In genomic region chr9:36398745-36399144, GRCh38 we compare ENCODE assay signal across 10 cellular contexts. TPM values are rescaled to one million over a fixed set of nuclear protein-coding genes. Genes with fewer than 3 reads are reported as not detected.
DNase-seq lines count a peak whose midpoint lies in the region; ATAC-seq and TF ChIP-seq lines count a peak whose summit lies in the region.
"Had no signal": no experiment of that assay in that cellular context is flagged by ENCODE, and none has a peak within 500 bp of the region (broad histone marks: within the 10 kb centered on the region; RNA-seq: fewer than 3 reads in every experiment).

No MANE protein-coding gene starts in this region.

- H3K4me1 Mint-ChIP-seq in activated CD4-positive, alpha-beta T cell treated with anti-CD3 and anti-CD28 coated beads, Interleukin-2, amount 10 ng/mL, durations not matched to agents 24 days and 14 days = peaks cover 37% of the 10 kb centered on the region
- peaks cover 63 to 75% (median 63%) of the 10 kb centered on the region in 3 donors for H3K4me1 Mint-ChIP-seq in T-cell

- H3K4me1 ChIP-seq in gastrocnemius medialis (peaks cover 42 to 56% of the 10 kb centered on the region in 2 donors), right atrium auricular region (peaks cover 0 to 39% of the 10 kb centered on the region in 2 donors)

- ATAC-seq in T-cell (replicated peaks in 1 of 4) (no peak), gastrocnemius medialis (no peak), GM21619 (IDR thresholded peaks at IDR 0.05; ENCODE audit: unreplicated experiment) (no peak)

- H3K9me3 ChIP-seq in gastrocnemius medialis (no peaks in the 10 kb centered on the region), right atrium auricular region (no peaks in the 10 kb centered on the region)

- H3K27ac ChIP-seq in gastrocnemius medialis = peak overlapping the region; percentile 90 to 97 (median 96)
- H3K27ac ChIP-seq in right atrium auricular region = peak overlapping the region in 1 of 2 donors; percentile 96
- H3K27ac ChIP-seq: C4-2B had no signal

- H3K27me3 Mint-ChIP-seq in activated CD4-positive, alpha-beta T cell treated with anti-CD3 and anti-CD28 coated beads, Interleukin-2, amount 10 ng/mL, durations not matched to agents 24 days and 14 days = no peaks in the 10 kb centered on the region
- H3K27me3 Mint-ChIP-seq in T-cell = no peaks in the 10 kb centered on the region

- H3K36me3 ChIP-seq in gastrocnemius medialis = no peaks in the 10 kb centered on the region
- H3K36me3 ChIP-seq in right atrium auricular region = no peaks in the 10 kb centered on the region

- intact Hi-C loops in activated CD4-positive, alpha-beta T cell treated with anti-CD3 and anti-CD28 coated beads, Interleukin-2, amount 10 ng/mL, durations not matched to agents 24 days and 14 days (cut with micrococcal nuclease) = loop anchor here (5.0 kb wide), 1 partner anchor 56 kb away; no protein-coding TSS in a partner anchor
- intact Hi-C loops in gastrocnemius medialis (cut with DNase I; ENCODE audit: low total_unique reads) = loop anchor here (10.0 kb wide), 1 partner anchor 364 kb away; the partner anchor contains the start of gene RECK

- H3K27ac Mint-ChIP-seq in activated CD4-positive, alpha-beta T cell treated with anti-CD3 and anti-CD28 coated beads, Interleukin-2, amount 10 ng/mL, durations not matched to agents 24 days and 14 days = peak overlapping the region; percentile 57
- H3K27ac Mint-ChIP-seq in T-cell = peak overlapping the region; percentile 25 to 35

- TF ChIP-seq POLR2A in gastrocnemius medialis (IDR thresholded peaks at IDR 0.05) = no peak

- peaks cover 22% of the 10 kb centered on the region for H3K36me3 Mint-ChIP-seq in activated CD4-positive, alpha-beta T cell treated with anti-CD3 and anti-CD28 coated beads, Interleukin-2, amount 10 ng/mL, durations not matched to agents 24 days and 14 days (ENCODE audit: low read depth)
- H3K36me3 Mint-ChIP-seq in T-cell = peaks cover 11% of the 10 kb centered on the region

- TF ChIP-seq CTCF in gastrocnemius medialis (IDR thresholded peaks at IDR 0.05 in 4 of 5, conservative IDR thresholded peaks at IDR 0.05 in 1 of 5) = no peak
- no peak for TF ChIP-seq CTCF in right atrium auricular region (IDR thresholded peaks at IDR 0.05)

- POLR2A ChIA-PET in T-cell (lab: Charles Lee) = no interaction called here

- H3K27me3 ChIP-seq in gastrocnemius medialis (no peaks in the 10 kb centered on the region), right atrium auricular region (no peaks in the 10 kb centered on the region)

- H3K4me3 ChIP-seq in gastrocnemius medialis (peak overlapping the region in 2 of 4 donors; percentile 78 to 91), right atrium auricular region (peak overlapping the region in 1 of 2 donors; percentile 10)

- peak overlapping the region; percentile 61 for H3K4me3 Mint-ChIP-seq in activated CD4-positive, alpha-beta T cell treated with anti-CD3 and anti-CD28 coated beads, Interleukin-2, amount 10 ng/mL, durations not matched to agents 24 days and 14 days
- H3K4me3 Mint-ChIP-seq in T-cell = peak overlapping the region; percentile 55 to 65 (median 60)

- H3K9me3 Mint-ChIP-seq in activated CD4-positive, alpha-beta T cell treated with anti-CD3 and anti-CD28 coated beads, Interleukin-2, amount 10 ng/mL, durations not matched to agents 24 days and 14 days = peaks cover 4% of the 10 kb centered on the region
- H3K9me3 Mint-ChIP-seq in T-cell = no peaks in the 10 kb centered on the region

- CTCF ChIA-PET in T-cell (lab: Charles Lee) = no interaction called here

- DNase-seq in activated CD4-positive, alpha-beta T cell treated with anti-CD3 and anti-CD28 coated beads, Interleukin-2, amount 10 ng/mL, durations not matched to agents 24 days and 14 days = no peak
- no peak for DNase-seq in activated CD4-positive, alpha-beta T cell treated with anti-CD3 and anti-CD28 coated beads, Interleukin-2, amount 50 U/mL, for 1 hour
- DNase-seq in T-cell = no peak
- DNase-seq in fibroblast of gingiva (ENCODE audit: low read depth) = peak; percentile 54
- DNase-seq in gastrocnemius medialis = no peak
- DNase-seq in ecto neural progenitor cell (ENCODE audit: low spot score) = no peak
- DNase-seq in right atrium auricular region (ENCODE audit: low spot score) = no peak
- DNase-seq: activated gamma-delta T cell had no signal

- in situ Hi-C loops in gastrocnemius medialis (cut with MboI; ENCODE audit: low sequenced_read_pairs in 4 of 4) = no loop called here

RNA-seq across cellular contexts. Expression of gene RNF38, which starts 1.3 kb away (rescaled TPM):
- total RNA-seq in activated CD4-positive, alpha-beta T cell treated with anti-CD3 and anti-CD28 coated beads, Interleukin-2, amount 10 ng/mL, durations not matched to agents 24 days and 14 days = 29.6 and 32.1 TPM in 2 replicates
- total RNA-seq in T-cell = 10 to 100 TPM; 61.0 to 92.3 (median 71.2) TPM
- 10 to 100 TPM; 15.7 to 24.8 (median 20.7) TPM for total RNA-seq in gastrocnemius medialis
- 10 to 100 TPM; 21.4 to 38.6 TPM for total RNA-seq in right atrium auricular region
